In the genomic region with DNA sequence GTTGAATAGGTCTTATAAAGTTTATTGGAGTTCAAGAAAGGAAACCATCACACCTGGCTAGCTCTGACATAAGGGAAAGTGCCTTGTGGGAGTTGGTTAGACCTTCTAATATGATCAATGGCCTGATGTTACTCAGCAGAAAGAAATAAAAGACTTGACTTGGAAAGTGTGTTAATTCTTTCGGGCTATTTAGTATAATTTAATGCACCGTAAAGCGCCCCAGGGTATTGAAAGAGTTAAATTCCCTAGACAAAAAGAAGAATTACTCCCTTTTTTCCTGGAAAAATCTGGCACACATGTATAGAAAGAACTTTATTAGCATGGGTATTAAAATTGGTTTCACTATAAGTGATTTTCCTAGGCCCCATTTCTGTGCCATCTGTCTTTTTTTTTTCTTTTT, we compare ENCODE assay signal across 1 cellular context.
TF ChIP-seq lines count a peak whose summit lies in the region.

No MANE protein-coding gene starts in this region.

TF ChIP-seq in H1, 55 proteins besides CTCF, POLR2A, EP300 and RAD21 (continued from another document):
- TF ChIP-seq, protein P1, sequence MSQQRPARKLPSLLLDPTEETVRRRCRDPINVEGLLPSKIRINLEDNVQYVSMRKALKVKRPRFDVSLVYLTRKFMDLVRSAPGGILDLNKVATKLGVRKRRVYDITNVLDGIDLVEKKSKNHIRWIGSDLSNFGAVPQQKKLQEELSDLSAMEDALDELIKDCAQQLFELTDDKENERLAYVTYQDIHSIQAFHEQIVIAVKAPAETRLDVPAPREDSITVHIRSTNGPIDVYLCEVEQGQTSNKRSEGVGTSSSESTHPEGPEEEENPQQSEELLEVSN (IDR thresholded peaks at IDR 0.05): no peak
- TF ChIP-seq BCL11A (IDR thresholded peaks at IDR 0.05; ENCODE audit: low read depth in 2 of 2, low read length in 2 of 2) (no peak), JUND (IDR thresholded peaks at IDR 0.05; ENCODE audit: low read length) (no peak), JUN (IDR thresholded peaks at IDR 0.05; ENCODE audit: low read depth, low read length) (no peak), CBX8 (IDR thresholded peaks at IDR 0.05; ENCODE audit: borderline replicate concordance, low read depth, low read length) (no peak), PHF8 (conservative IDR thresholded peaks at IDR 0.05; ENCODE audit: low read depth, low read length) (no peak), SIX5 (IDR thresholded peaks at IDR 0.05; ENCODE audit: low read depth, low read length) (no peak), SIN3A (conservative IDR thresholded peaks at IDR 0.05 in 1 of 2, IDR thresholded peaks at IDR 0.05 in 1 of 2; ENCODE audit: low read depth in 1 of 2, low read length in 2 of 2) (no peak), SIRT6 (IDR thresholded peaks at IDR 0.05; ENCODE audit: low read length) (no peak), MAFK (IDR thresholded peaks at IDR 0.05; ENCODE audit: low read depth, low read length) (no peak), KDM1A (IDR thresholded peaks at IDR 0.05; ENCODE audit: borderline replicate concordance, low read length) (no peak), NANOG (IDR thresholded peaks at IDR 0.05; ENCODE audit: insufficient read depth, low read depth, low read length, poor library complexity, severe bottlenecking) (no peak), BACH1 (IDR thresholded peaks at IDR 0.05; ENCODE audit: low read length) (no peak), TAF1 (IDR thresholded peaks at IDR 0.05; ENCODE audit: low read depth, low read length) (no peak)
TF ChIP-seq in H1: peak in this region for 0.
